In the genomic region with DNA sequence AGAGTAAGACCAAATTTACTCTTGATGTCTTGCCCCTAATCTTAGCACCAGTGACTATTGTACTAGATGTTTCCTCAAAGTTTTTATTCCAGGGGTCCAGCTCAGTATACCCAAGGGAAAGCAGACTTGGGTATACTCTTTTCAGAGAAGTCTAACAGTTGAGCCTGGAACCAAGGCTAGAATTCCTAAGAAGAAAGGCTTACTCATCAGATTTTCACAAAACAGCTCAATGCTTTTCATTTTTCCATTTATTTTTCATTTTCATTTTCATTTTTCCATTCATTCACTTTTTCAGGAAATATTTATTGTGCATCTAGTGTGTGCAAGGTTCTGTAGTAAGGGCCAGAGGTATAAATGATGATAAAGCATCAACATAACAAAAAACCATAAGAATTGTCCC, we compare ENCODE assay signal across 2 cellular contexts.
TF ChIP-seq lines count a peak whose summit lies in the region.

No MANE protein-coding gene starts in this region.

TF ChIP-seq in GM23338, 12 proteins besides CTCF, POLR2A, EP300 and RAD21 (continues in another document):
- TF ChIP-seq, protein P1, sequence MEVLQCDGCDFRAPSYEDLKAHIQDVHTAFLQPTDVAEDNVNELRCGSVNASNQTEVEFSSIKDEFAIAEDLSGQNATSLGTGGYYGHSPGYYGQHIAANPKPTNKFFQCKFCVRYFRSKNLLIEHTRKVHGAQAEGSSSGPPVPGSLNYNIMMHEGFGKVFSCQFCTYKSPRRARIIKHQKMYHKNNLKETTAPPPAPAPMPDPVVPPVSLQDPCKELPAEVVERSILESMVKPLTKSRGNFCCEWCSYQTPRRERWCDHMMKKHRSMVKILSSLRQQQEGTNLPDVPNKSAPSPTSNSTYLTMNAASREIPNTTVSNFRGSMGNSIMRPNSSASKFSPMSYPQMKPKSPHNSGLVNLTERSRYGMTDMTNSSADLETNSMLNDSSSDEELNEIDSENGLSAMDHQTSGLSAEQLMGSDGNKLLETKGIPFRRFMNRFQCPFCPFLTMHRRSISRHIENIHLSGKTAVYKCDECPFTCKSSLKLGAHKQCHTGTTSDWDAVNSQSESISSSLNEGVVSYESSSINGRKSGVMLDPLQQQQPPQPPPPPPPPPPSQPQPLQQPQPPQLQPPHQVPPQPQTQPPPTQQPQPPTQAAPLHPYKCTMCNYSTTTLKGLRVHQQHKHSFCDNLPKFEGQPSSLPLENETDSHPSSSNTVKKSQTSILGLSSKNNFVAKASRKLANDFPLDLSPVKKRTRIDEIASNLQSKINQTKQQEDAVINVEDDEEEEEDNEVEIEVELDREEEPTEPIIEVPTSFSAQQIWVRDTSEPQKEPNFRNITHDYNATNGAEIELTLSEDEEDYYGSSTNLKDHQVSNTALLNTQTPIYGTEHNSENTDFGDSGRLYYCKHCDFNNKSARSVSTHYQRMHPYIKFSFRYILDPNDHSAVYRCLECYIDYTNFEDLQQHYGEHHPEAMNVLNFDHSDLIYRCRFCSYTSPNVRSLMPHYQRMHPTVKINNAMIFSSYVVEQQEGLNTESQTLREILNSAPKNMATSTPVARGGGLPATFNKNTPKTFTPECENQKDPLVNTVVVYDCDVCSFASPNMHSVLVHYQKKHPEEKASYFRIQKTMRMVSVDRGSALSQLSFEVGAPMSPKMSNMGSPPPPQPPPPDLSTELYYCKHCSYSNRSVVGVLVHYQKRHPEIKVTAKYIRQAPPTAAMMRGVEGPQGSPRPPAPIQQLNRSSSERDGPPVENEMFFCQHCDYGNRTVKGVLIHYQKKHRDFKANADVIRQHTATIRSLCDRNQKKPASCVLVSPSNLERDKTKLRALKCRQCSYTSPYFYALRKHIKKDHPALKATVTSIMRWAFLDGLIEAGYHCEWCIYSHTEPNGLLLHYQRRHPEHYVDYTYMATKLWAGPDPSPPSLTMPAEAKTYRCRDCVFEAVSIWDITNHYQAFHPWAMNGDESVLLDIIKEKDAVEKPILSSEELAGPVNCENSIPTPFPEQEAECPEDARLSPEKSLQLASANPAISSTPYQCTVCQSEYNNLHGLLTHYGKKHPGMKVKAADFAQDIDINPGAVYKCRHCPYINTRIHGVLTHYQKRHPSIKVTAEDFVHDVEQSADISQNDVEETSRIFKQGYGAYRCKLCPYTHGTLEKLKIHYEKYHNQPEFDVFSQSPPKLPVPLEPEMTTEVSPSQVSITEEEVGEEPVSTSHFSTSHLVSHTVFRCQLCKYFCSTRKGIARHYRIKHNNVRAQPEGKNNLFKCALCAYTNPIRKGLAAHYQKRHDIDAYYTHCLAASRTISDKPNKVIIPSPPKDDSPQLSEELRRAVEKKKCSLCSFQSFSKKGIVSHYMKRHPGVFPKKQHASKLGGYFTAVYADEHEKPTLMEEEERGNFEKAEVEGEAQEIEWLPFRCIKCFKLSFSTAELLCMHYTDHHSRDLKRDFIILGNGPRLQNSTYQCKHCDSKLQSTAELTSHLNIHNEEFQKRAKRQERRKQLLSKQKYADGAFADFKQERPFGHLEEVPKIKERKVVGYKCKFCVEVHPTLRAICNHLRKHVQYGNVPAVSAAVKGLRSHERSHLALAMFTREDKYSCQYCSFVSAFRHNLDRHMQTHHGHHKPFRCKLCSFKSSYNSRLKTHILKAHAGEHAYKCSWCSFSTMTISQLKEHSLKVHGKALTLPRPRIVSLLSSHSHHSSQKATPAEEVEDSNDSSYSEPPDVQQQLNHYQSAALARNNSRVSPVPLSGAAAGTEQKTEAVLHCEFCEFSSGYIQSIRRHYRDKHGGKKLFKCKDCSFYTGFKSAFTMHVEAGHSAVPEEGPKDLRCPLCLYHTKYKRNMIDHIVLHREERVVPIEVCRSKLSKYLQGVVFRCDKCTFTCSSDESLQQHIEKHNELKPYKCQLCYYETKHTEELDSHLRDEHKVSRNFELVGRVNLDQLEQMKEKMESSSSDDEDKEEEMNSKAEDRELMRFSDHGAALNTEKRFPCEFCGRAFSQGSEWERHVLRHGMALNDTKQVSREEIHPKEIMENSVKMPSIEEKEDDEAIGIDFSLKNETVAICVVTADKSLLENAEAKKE (CRISPR knock-in tag; IDR thresholded peaks at IDR 0.05): no peak
- TF ChIP-seq STAT1 (IDR thresholded peaks at IDR 0.05; ENCODE audit: unreplicated experiment) (no peak), NANOG (IDR thresholded peaks at IDR 0.05; ENCODE audit: borderline replicate concordance) (no peak), ZNF331 (CRISPR knock-in tag; IDR thresholded peaks at IDR 0.05; ENCODE audit: low read depth) (no peak), CREB1 (CRISPR knock-in tag; IDR thresholded peaks at IDR 0.05; ENCODE audit: low read depth) (no peak), ZNF114 (CRISPR knock-in tag; IDR thresholded peaks at IDR 0.05) (no peak), EZH2phosphoT487 (IDR thresholded peaks at IDR 0.05; ENCODE audit: unreplicated experiment) (no peak), JUNB (IDR thresholded peaks at IDR 0.05; ENCODE audit: unreplicated experiment) (no peak)
- TF ChIP-seq, protein P2, sequence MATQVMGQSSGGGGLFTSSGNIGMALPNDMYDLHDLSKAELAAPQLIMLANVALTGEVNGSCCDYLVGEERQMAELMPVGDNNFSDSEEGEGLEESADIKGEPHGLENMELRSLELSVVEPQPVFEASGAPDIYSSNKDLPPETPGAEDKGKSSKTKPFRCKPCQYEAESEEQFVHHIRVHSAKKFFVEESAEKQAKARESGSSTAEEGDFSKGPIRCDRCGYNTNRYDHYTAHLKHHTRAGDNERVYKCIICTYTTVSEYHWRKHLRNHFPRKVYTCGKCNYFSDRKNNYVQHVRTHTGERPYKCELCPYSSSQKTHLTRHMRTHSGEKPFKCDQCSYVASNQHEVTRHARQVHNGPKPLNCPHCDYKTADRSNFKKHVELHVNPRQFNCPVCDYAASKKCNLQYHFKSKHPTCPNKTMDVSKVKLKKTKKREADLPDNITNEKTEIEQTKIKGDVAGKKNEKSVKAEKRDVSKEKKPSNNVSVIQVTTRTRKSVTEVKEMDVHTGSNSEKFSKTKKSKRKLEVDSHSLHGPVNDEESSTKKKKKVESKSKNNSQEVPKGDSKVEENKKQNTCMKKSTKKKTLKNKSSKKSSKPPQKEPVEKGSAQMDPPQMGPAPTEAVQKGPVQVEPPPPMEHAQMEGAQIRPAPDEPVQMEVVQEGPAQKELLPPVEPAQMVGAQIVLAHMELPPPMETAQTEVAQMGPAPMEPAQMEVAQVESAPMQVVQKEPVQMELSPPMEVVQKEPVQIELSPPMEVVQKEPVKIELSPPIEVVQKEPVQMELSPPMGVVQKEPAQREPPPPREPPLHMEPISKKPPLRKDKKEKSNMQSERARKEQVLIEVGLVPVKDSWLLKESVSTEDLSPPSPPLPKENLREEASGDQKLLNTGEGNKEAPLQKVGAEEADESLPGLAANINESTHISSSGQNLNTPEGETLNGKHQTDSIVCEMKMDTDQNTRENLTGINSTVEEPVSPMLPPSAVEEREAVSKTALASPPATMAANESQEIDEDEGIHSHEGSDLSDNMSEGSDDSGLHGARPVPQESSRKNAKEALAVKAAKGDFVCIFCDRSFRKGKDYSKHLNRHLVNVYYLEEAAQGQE (IDR thresholded peaks at IDR 0.05; ENCODE audit: unreplicated experiment): no peak
- TF ChIP-seq, protein P3, sequence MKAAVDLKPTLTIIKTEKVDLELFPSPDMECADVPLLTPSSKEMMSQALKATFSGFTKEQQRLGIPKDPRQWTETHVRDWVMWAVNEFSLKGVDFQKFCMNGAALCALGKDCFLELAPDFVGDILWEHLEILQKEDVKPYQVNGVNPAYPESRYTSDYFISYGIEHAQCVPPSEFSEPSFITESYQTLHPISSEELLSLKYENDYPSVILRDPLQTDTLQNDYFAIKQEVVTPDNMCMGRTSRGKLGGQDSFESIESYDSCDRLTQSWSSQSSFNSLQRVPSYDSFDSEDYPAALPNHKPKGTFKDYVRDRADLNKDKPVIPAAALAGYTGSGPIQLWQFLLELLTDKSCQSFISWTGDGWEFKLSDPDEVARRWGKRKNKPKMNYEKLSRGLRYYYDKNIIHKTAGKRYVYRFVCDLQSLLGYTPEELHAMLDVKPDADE (IDR thresholded peaks at IDR 0.05): no peak

TF ChIP-seq in H1, 55 proteins besides CTCF, POLR2A, EP300 and RAD21:
- TF ChIP-seq CTBP2 (IDR thresholded peaks at IDR 0.05; ENCODE audit: borderline replicate concordance, insufficient read depth, insufficient read length, low read length) (no peak), GABPA (IDR thresholded peaks at IDR 0.05; ENCODE audit: borderline replicate concordance, insufficient read depth, low read length) (no peak), SAP30 (IDR thresholded peaks at IDR 0.05; ENCODE audit: insufficient read depth, insufficient replicate concordance, low read length) (no peak), POU5F1 (IDR thresholded peaks at IDR 0.05; ENCODE audit: low read depth, low read length) (no peak), RNF2 (IDR thresholded peaks at IDR 0.05; ENCODE audit: borderline replicate concordance, low read depth, low read length, missing control alignments, poor library complexity, severe bottlenecking) (no peak), RXRA (IDR thresholded peaks at IDR 0.05; ENCODE audit: insufficient read depth, low read depth, low read length) (no peak), KDM4A (IDR thresholded peaks at IDR 0.05; ENCODE audit: low read depth, low read length, severe bottlenecking) (no peak), KDM1A (IDR thresholded peaks at IDR 0.05; ENCODE audit: borderline replicate concordance, low read length) (no peak), SP4 (IDR thresholded peaks at IDR 0.05; ENCODE audit: low read length) (no peak), EZH2 (IDR thresholded peaks at IDR 0.05; ENCODE audit: low read depth, low read length, severe bottlenecking) (no peak), CHD2 (IDR thresholded peaks at IDR 0.05; ENCODE audit: low read length) (no peak), SRF (IDR thresholded peaks at IDR 0.05; ENCODE audit: low read depth, low read length) (no peak), ZNF274 (IDR thresholded peaks at IDR 0.05; ENCODE audit: borderline replicate concordance, extremely low read depth, low read length) (no peak), NRF1 (IDR thresholded peaks at IDR 0.05; ENCODE audit: low read depth, low read length) (no peak), YY1 (IDR thresholded peaks at IDR 0.05; ENCODE audit: low read depth, low read length) (no peak)
- TF ChIP-seq, protein P4, sequence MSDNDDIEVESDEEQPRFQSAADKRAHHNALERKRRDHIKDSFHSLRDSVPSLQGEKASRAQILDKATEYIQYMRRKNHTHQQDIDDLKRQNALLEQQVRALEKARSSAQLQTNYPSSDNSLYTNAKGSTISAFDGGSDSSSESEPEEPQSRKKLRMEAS (IDR thresholded peaks at IDR 0.05): no peak
